Comparison of ENCODE assay signal across 14 cellular contexts in the genomic region with DNA sequence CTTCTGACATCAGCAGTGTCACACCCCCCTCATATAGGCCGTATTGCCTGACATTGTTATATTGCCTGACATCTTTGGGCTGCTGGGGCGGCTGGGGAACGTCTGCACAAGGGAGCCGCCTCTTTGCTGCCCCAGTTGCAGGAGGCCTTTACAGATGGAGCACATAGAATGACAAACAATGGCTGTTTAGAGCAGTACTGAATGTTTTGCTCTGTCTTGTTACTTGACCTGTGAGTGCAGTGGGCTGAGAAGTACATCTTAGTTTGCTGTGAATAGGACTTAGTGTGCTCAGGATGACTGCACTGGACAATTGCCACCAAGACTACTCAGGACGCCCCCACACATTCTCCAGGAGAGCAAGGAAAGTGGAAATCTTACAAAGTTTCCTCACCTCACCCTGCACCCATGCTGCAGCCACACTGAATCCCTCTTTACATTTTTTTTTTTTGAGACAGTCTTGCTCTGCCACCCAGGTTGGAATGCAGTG.
A peak's percentile ranks its signal among the peaks of the same experiment; 100 is the strongest.
DNase-seq lines count a peak whose midpoint lies in the region; ATAC-seq and TF ChIP-seq lines count a peak whose summit lies in the region.
"Had no signal": no experiment of that assay in that cellular context is flagged by ENCODE, and none has a peak within 500 bp of the region (broad histone marks: within the 10 kb centered on the region; RNA-seq: fewer than 3 reads in every experiment).

No MANE protein-coding gene starts in this region.

- in situ Hi-C loops in GM23248 (cut with MboI), result no loop called here

- intact Hi-C loops in A673 (cut with micrococcal nuclease; ENCODE audit: unreplicated experiment), result no loop called here

- no TSS peak for BruUV-seq in A673 (replicated peaks; lab: Mats Ljungman, UMichigan)

- no peaks in the 10 kb centered on the region for H3K36me3 Mint-ChIP-seq in activated T-helper 17 cell treated with anti-CD3 and anti-CD28 coated beads, Interleukin-2, amount 50 U/mL, for 72 hours (ENCODE audit: low read depth)
- H3K36me3 Mint-ChIP-seq: activated naive CD4-positive, alpha-beta T cell treated with anti-CD3 and anti-CD28 coated beads, Interleukin-2, amount 50 U/mL, for 72 hours had no signal

- peaks cover 67% of the 10 kb centered on the region for H3F3A ChIP-seq in GM23248 (ENCODE audit: insufficient read depth)

- CTCF ChIA-PET in A673 (lab: Charles Lee), result no interaction called here

- 16 to 27% methylated on average over 5 of the region's 5 CpGs for WGBS in GM23248 (ENCODE audit: low coverage in 1 of 2, low lambda C conversion rate in 2 of 2, missing lambda C conversion rate in 2 of 2), 2 experiments

- no peak for ATAC-seq in activated T-helper 17 cell treated with anti-CD3 and anti-CD28 coated beads, Interleukin-2, amount 50 U/mL, for 72 hours (replicated peaks)
- ATAC-seq: activated naive CD4-positive, alpha-beta T cell treated with anti-CD3 and anti-CD28 coated beads, Interleukin-2, amount 50 U/mL, for 72 hours had no signal

- H3K27ac Mint-ChIP-seq in activated T-helper 17 cell treated with anti-CD3 and anti-CD28 coated beads, Interleukin-2, amount 50 U/mL, for 72 hours, result no peak overlapping the region
- H3K27ac Mint-ChIP-seq: dendritic cell treated with granulocyte-macrophage colony-stimulating factor and Interleukin-4, amounts not matched to agents 40 ng/mL and 50 ng/mL, for 4 days had no signal

- no peak overlapping the region for H3K4me3 ChIP-seq in A673 (ENCODE audit: low read depth, low read length, poor library complexity, severe bottlenecking)
- H3K4me3 ChIP-seq in GM23248, result peak overlapping the region; percentile 45

- H3K27me3 Mint-ChIP-seq in activated T-helper 17 cell treated with anti-CD3 and anti-CD28 coated beads, Interleukin-2, amount 50 U/mL, for 72 hours, result peaks cover 21% of the 10 kb centered on the region

- peak overlapping the region; percentile 62 for H3K9ac ChIP-seq in GM23248

- H2AFZ ChIP-seq in GM23248, result no peak overlapping the region

- no peak for TF ChIP-seq CTCF in A673 (conservative IDR thresholded peaks at IDR 0.05; ENCODE audit: low read depth, low read length)

- no peaks in the 10 kb centered on the region for H3K9me2 ChIP-seq in GM23248 (ENCODE audit: insufficient read depth)

- no peaks in the 10 kb centered on the region for H3K4me1 Mint-ChIP-seq in activated T-helper 17 cell treated with anti-CD3 and anti-CD28 coated beads, Interleukin-2, amount 50 U/mL, for 72 hours

- H3K4me1 ChIP-seq in A673 (ENCODE audit: insufficient read depth, low read length, poor library complexity, severe bottlenecking) (peaks cover 64% of the 10 kb centered on the region), GM23248 (ENCODE audit: insufficient read depth) (peaks cover 73% of the 10 kb centered on the region)

- H3K9me3 Mint-ChIP-seq in activated T-helper 17 cell treated with anti-CD3 and anti-CD28 coated beads, Interleukin-2, amount 50 U/mL, for 72 hours, result no peaks in the 10 kb centered on the region
- H3K9me3 Mint-ChIP-seq: activated naive CD4-positive, alpha-beta T cell treated with anti-CD3 and anti-CD28 coated beads, Interleukin-2, amount 50 U/mL, for 72 hours; dendritic cell treated with granulocyte-macrophage colony-stimulating factor and Interleukin-4, amounts not matched to agents 40 ng/mL and 50 ng/mL, for 4 days had no signal

- H3K4me3 Mint-ChIP-seq in activated T-helper 17 cell treated with anti-CD3 and anti-CD28 coated beads, Interleukin-2, amount 50 U/mL, for 72 hours, result no peak overlapping the region
- H3K4me3 Mint-ChIP-seq: dendritic cell treated with granulocyte-macrophage colony-stimulating factor and Interleukin-4, amounts not matched to agents 40 ng/mL and 50 ng/mL, for 4 days; IgD-negative memory B cell had no signal

- H4K20me1 ChIP-seq in GM23248 (ENCODE audit: insufficient read depth), result no peaks in the 10 kb centered on the region

- H3K36me3 ChIP-seq in A673 (ENCODE audit: insufficient read depth, low read length, poor library complexity, severe bottlenecking) (no peaks in the 10 kb centered on the region), GM23248 (ENCODE audit: low read depth) (no peaks in the 10 kb centered on the region)

- peak overlapping the region; percentile 95 for H3K27ac ChIP-seq in A673 (ENCODE audit: low read depth, low read length, poor library complexity, severe bottlenecking)
- H3K27ac ChIP-seq in GM23248, result peak overlapping the region; percentile 88

- no peaks in the 10 kb centered on the region for H3K79me2 ChIP-seq in GM23248 (ENCODE audit: insufficient read depth)

- DNase-seq in A673 (ENCODE audit: low spot score) (no peak), GM23248 (peak; percentile 91), astrocyte of the hippocampus (ENCODE audit: low read depth, low spot score) (peak; percentile 29), left kidney (ENCODE audit: low read depth, low spot score) (peak; percentile 64), D341Med (ENCODE audit: low spot score) (no peak), DMS 273 treated with DMSO at 0.1 percent for 48 hours (lab: John Stamatoyannopoulos, UW) (no peak)
- DNase-seq in stimulated activated CD4-positive, alpha-beta T cell treated with anti-CD3 and anti-CD28 coated beads, Interleukin-4, amount 100 ng/mL, for 4 hours, result no peak
- DNase-seq: foreskin melanocyte; SHP77; stimulated activated CD4-positive, alpha-beta T cell treated with anti-CD3 and anti-CD28 coated beads, Interleukin-2, amount 100 ng/mL, for 48 hours had no signal

- peak overlapping the region; percentile 80 for H3K4me2 ChIP-seq in GM23248 (ENCODE audit: unreplicated experiment)

- H3K27me3 ChIP-seq in A673 (replicated peaks; ENCODE audit: insufficient read depth, low read depth, low read length, poor library complexity) (no peaks in the 10 kb centered on the region), GM23248 (replicated peaks; ENCODE audit: insufficient read depth) (no peaks in the 10 kb centered on the region)

- H3K9me3 ChIP-seq in A673 (ENCODE audit: low read depth, low read length, poor library complexity, severe bottlenecking) (no peaks in the 10 kb centered on the region), GM23248 (ENCODE audit: low read depth) (no peaks in the 10 kb centered on the region)

- POLR2A ChIA-PET in A673 (lab: Charles Lee; ENCODE audit: low non-redundant PET), result no interaction called here

Comparison
In these comparisons a context has a peak if more than half of its experiments do, and no peak if none do; other contexts are left out.
1. DNase-seq: peak in GM23248 (single experiment), astrocyte of the hippocampus (single experiment) and left kidney (single experiment); none in A673 (single experiment), D341Med (single experiment), DMS 273 treated with DMSO at 0.1 percent for 48 hours (single experiment) and stimulated activated CD4-positive, alpha-beta T cell treated with anti-CD3 and anti-CD28 coated beads, Interleukin-4, amount 100 ng/mL, for 4 hours (0 of 2).